ENCODE assay signal across 1 cellular context in genomic region chr22:50602338-50602700, GRCh38.
TF ChIP-seq lines count a peak whose summit lies in the region.

No MANE protein-coding gene starts in this region.

TF ChIP-seq in HEK293T, 16 proteins besides CTCF, POLR2A, EP300 and RAD21 (continued from another document):
- TF ChIP-seq PKNOX1 (IDR thresholded peaks at IDR 0.05) = no peak
